15 cellular contexts compared by ENCODE assay signal in genomic region chr4:7095611-7096155, GRCh38. TPM values are rescaled to one million over a fixed set of nuclear protein-coding genes. Genes with fewer than 3 reads are reported as not detected.
DNase-seq lines count a peak whose midpoint lies in the region; ATAC-seq and TF ChIP-seq lines count a peak whose summit lies in the region.
"Had no signal": no experiment of that assay in that cellular context is flagged by ENCODE, and none has a peak within 500 bp of the region (broad histone marks: within the 10 kb centered on the region; RNA-seq: fewer than 3 reads in every experiment).

No MANE protein-coding gene starts in this region.

- peak overlapping the region in 1 of 5 experiments; percentile 37 for H3K4me3 Mint-ChIP-seq in brain
- H3K4me3 Mint-ChIP-seq: CD4-positive, alpha-beta memory T cell; GM23338; H9 had no signal

- no peak for ATAC-seq in GM21367 (IDR thresholded peaks at IDR 0.05; ENCODE audit: unreplicated experiment)
- ATAC-seq: GM23338, HCT116 had no signal

- no peak overlapping the region for H3K4me2 ChIP-seq in osteoblast (ENCODE audit: insufficient read depth, low read length)
- H3K4me2 ChIP-seq: GM23338 had no signal

- no peaks in the 10 kb centered on the region for H3K79me2 ChIP-seq in osteoblast (ENCODE audit: insufficient read depth, low read length)

- peaks cover 0 to 6% (median 0%) of the 10 kb centered on the region in 5 experiments for H3K9me3 Mint-ChIP-seq in brain
- H3K9me3 Mint-ChIP-seq: CD4-positive, alpha-beta memory T cell; GM23338; H9 had no signal

- peak overlapping the region; percentile 41 to 99 (median 60) for H3K27ac Mint-ChIP-seq in brain
- H3K27ac Mint-ChIP-seq: GM23338, H9 had no signal

- H3K27me3 ChIP-seq in osteoblast (ENCODE audit: insufficient read depth, low read length) = peaks cover 15% of the 10 kb centered on the region

- no peaks in the 10 kb centered on the region for H4K20me1 ChIP-seq in osteoblast (ENCODE audit: insufficient read depth, low read length)

- peaks cover 8% of the 10 kb centered on the region for H3K4me1 Mint-ChIP-seq in brain
- H3K4me1 Mint-ChIP-seq: CD4-positive, alpha-beta memory T cell; GM23338; H9 had no signal

- H3K27me3 Mint-ChIP-seq in brain = peaks cover 6% of the 10 kb centered on the region

- no peaks in the 10 kb centered on the region for H3K9me3 ChIP-seq in osteoblast (ENCODE audit: low read depth, low read length)
- H3K9me3 ChIP-seq: Caco-2 had no signal

- no peak overlapping the region for H2AFZ ChIP-seq in osteoblast (ENCODE audit: low read length)
- H2AFZ ChIP-seq: GM23338 had no signal

- TF ChIP-seq CTCF in brain (conservative IDR thresholded peaks at IDR 0.05) (no peak), osteoblast (IDR thresholded peaks at IDR 0.05; ENCODE audit: extremely low read depth, low read depth, low read length) (no peak)

- H3K36me3 ChIP-seq in osteoblast (ENCODE audit: insufficient read depth, low read length) = no peaks in the 10 kb centered on the region

- H3K4me1 ChIP-seq in osteoblast (ENCODE audit: insufficient read depth, low read length) = no peaks in the 10 kb centered on the region
- H3K4me1 ChIP-seq: Caco-2 had no signal

- DNase-seq in mesenteric fat pad (ENCODE audit: low spot score) = peak; percentile 80
- peak; percentile 45 for DNase-seq in osteoblast (ENCODE audit: insufficient read length, low spot score, missing footprints)
- no peak for DNase-seq in occipital lobe (lab: John Stamatoyannopoulos, UW)
- DNase-seq in NCI-H2196 (lab: John Stamatoyannopoulos, UW; ENCODE audit: unreplicated experiment) = no peak
- DNase-seq: C1 segment of cervical spinal cord; Caco-2; CD4-positive, alpha-beta memory T cell; DMS 273 treated with DMSO at 0.1 percent for 48 hours; DMS79; GF-D8; H9 had no signal

- H3K27ac ChIP-seq in osteoblast (ENCODE audit: low read depth, low read length) = no peak overlapping the region

- no peaks in the 10 kb centered on the region for H3K36me3 Mint-ChIP-seq in brain
- H3K36me3 Mint-ChIP-seq: CD4-positive, alpha-beta memory T cell had no signal

- no peak overlapping the region for H3K4me3 ChIP-seq in osteoblast (ENCODE audit: insufficient read depth, low read length)
- H3K4me3 ChIP-seq: GM23338 had no signal

RNA-seq across cellular contexts. Expression of gene GRPEL1, which starts 27.8 kb away (rescaled TPM):
- polyA plus RNA-seq in brain (ENCODE audit: insufficient read depth, low read depth, low replicate concordance) = 34.2 TPM
- total RNA-seq in mesenteric fat pad = 42.8 TPM
- total RNA-seq in osteoblast = 10.3 and 21.0 TPM in 2 replicates
- 17.3 TPM for total RNA-seq in occipital lobe

RNA-seq across cellular contexts. Expression of gene TADA2B, which starts 52.5 kb away (rescaled TPM):
- polyA plus RNA-seq in brain (ENCODE audit: insufficient read depth, low read depth, low replicate concordance) = 14.1 TPM
- total RNA-seq in mesenteric fat pad = 21.4 TPM
- total RNA-seq in osteoblast = 12.7 and 13.0 TPM in 2 replicates
- 21.7 TPM for total RNA-seq in occipital lobe

Comparison
In these comparisons a context has a peak if more than half of its experiments do, and no peak if none do; other contexts are left out.
1. DNase-seq: peak in mesenteric fat pad (single experiment) and osteoblast (single experiment); none in occipital lobe (single experiment) and NCI-H2196 (single experiment).